In the genomic region with DNA sequence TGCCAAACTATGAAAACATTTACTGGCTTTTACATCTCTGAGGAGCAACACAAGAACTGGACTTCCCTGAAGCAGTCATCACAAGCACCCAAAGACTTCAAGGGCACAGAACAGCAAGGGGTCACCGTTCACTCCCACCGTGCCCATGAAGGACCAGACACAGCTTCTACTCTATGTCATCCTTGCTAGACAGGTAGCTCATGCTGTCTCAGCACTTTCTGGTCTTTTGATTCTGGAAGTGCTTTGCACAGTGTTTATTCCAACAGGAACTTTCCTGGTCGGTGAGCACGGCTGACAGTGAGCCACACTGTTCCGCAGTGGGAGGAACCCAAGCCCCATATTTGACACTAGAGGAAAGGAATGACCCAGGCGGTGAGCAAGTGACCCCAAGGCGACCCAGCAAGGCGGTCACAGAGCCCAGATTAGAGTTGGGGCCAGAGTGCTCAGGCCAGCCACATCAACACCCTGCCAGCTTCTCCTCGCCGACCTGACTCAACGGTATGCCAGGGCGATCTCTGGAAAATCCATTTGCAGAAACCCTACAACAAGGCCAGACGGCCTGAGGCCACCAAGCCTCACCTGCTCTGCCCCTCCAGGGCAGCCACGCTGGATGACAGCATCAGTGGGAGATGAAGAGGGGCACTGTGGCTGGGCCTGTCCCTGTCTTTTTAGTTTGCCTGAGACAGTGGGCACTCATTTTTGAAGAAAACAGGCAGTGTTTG, we compare ENCODE assay signal across 22 cellular contexts.
DNase-seq lines count a peak whose midpoint lies in the region; ATAC-seq, FAIRE-seq and TF ChIP-seq lines count a peak whose summit lies in the region.
"Had no signal": no experiment of that assay in that cellular context is flagged by ENCODE, and none has a peak within 500 bp of the region (broad histone marks: within the 10 kb centered on the region; RNA-seq: fewer than 3 reads in every experiment).

No MANE protein-coding gene starts in this region.

- H3K9ac ChIP-seq in HepG2 (ENCODE audit: insufficient read depth, low read depth, low read length) (no peak overlapping the region), H1 (replicated peaks in 1 of 4; ENCODE audit: extremely low read depth in 1 of 4, low read depth in 3 of 4, low read length in 3 of 4) (no peak overlapping the region)

- H3K4me3 ChIP-seq in HepG2 (replicated peaks in 1 of 3; ENCODE audit: insufficient read depth in 1 of 3, low read depth in 2 of 3, low read length in 3 of 3) (no peak overlapping the region), right lobe of liver (no peak overlapping the region), H1 (ENCODE audit: extremely low read depth in 1 of 4, insufficient read depth in 2 of 4, low read depth in 3 of 4, low read length in 4 of 4) (no peak overlapping the region), upper lobe of right lung (no peak overlapping the region), left lung (no peak overlapping the region)
- H3K4me3 ChIP-seq: GM23338 had no signal

- in situ Hi-C loops in HepG2 (cut with HindIII; ENCODE audit: extremely low pct_ligation_motif_present, low pct_unique_long_range_greater_than_20kb), result no loop called here

- ATAC-seq in HepG2 (no peak), right lobe of liver (no peak), upper lobe of right lung (no peak), left lung (no peak), HG03571 (IDR thresholded peaks at IDR 0.05; ENCODE audit: unreplicated experiment) (no peak)
- ATAC-seq: GM23338, HCT116 had no signal

- peak overlapping the region; percentile 6 for H4K91ac ChIP-seq in H1 (replicated peaks; ENCODE audit: insufficient read length, low read length)

- H3K23me2 ChIP-seq in H1 (ENCODE audit: low read depth, low read length), result no peaks in the 10 kb centered on the region

- no peak overlapping the region for H3K23ac ChIP-seq in H1 (ENCODE audit: insufficient read length)

- no peaks in the 10 kb centered on the region for H4K20me1 ChIP-seq in HepG2 (ENCODE audit: insufficient read depth, low read length)
- no peaks in the 10 kb centered on the region for H4K20me1 ChIP-seq in H1 (replicated peaks in 1 of 2; ENCODE audit: control insufficient read depth in 1 of 2, insufficient read depth in 2 of 2, low read length in 2 of 2)

- TF ChIP-seq EP300 in HepG2 (IDR thresholded peaks at IDR 0.05; ENCODE audit: low read depth in 2 of 2, low read length in 2 of 2) (no peak), HepG2 (CRISPR knock-in tag; IDR thresholded peaks at IDR 0.05; ENCODE audit: borderline replicate concordance) (no peak), H1 (IDR thresholded peaks at IDR 0.05; ENCODE audit: borderline replicate concordance in 1 of 2, low read depth in 2 of 2, low read length in 2 of 2) (no peak)

- H2BK120ac ChIP-seq in H1 (replicated peaks; ENCODE audit: low read depth, low read length), result no peak overlapping the region

- H3K14ac ChIP-seq in H1 (ENCODE audit: insufficient read length), result no peak overlapping the region

- POLR2A ChIA-PET in HepG2 (lab: Yijun Ruan, JAX) (no interaction called here), H1 (lab: Charles Lee; ENCODE audit: partially characterized antibody) (no interaction called here)

- H3K9me3 ChIP-seq in HepG2 (ENCODE audit: low read length) (no peaks in the 10 kb centered on the region), right lobe of liver (no peaks in the 10 kb centered on the region), H1 (ENCODE audit: insufficient read depth in 2 of 2, low read depth in 1 of 2, low read length in 1 of 2) (peaks cover 0 to 4% of the 10 kb centered on the region in 2 experiments; a peak in 2 of 4 replicates), upper lobe of right lung (no peaks in the 10 kb centered on the region), left lung (no peaks in the 10 kb centered on the region)
- H3K9me3 ChIP-seq: Caco-2 had no signal

- CTCF ChIA-PET in HepG2 (lab: Yijun Ruan, JAX; ENCODE audit: low intra/inter-chr PET ratio, low total read pairs) (no interaction called here), H1 (lab: Charles Lee; ENCODE audit: partially characterized antibody) (interaction anchor here (1.3 kb wide), 1 partner anchor 11 kb away, joined by 3 read pairs; no protein-coding TSS in a partner anchor)

- no peak for TF ChIP-seq CTCF in HepG2 (CRISPR knock-in tag; IDR thresholded peaks at IDR 0.05)
- TF ChIP-seq CTCF in right lobe of liver (IDR thresholded peaks at IDR 0.05), result no peak
- no peak for TF ChIP-seq CTCF in H1 (IDR thresholded peaks at IDR 0.05; ENCODE audit: control extremely low read depth in 1 of 3, insufficient read depth in 1 of 3, low read depth in 1 of 3, low read length in 3 of 3)
- no peak for TF ChIP-seq CTCF in neural crest cell (conservative IDR thresholded peaks at IDR 0.05)
- TF ChIP-seq CTCF in upper lobe of right lung (IDR thresholded peaks at IDR 0.05), result no peak
- TF ChIP-seq CTCF in left lung (IDR thresholded peaks at IDR 0.05), result no peak

- H3K27me3 ChIP-seq in HepG2 (ENCODE audit: control insufficient read depth in 1 of 2, insufficient read depth in 2 of 2, low read length in 2 of 2), result peaks cover 3 to 16% of the 10 kb centered on the region in 2 experiments; a peak in 4 of 5 replicates
- no peaks in the 10 kb centered on the region for H3K27me3 ChIP-seq in right lobe of liver
- no peaks in the 10 kb centered on the region for H3K27me3 ChIP-seq in H1 (replicated peaks in 1 of 4; ENCODE audit: control insufficient read depth in 3 of 4, extremely low read depth in 1 of 4, insufficient read depth in 3 of 4, low read length in 3 of 4)
- H3K27me3 ChIP-seq in upper lobe of right lung, result no peaks in the 10 kb centered on the region
- H3K27me3 ChIP-seq in left lung, result peaks cover 0 to 12% of the 10 kb centered on the region in 2 donors

- H2BK12ac ChIP-seq in H1 (ENCODE audit: low read depth, low read length), result no peak overlapping the region

- no peaks in the 10 kb centered on the region for H3K36me3 Mint-ChIP-seq in neural crest cell (ENCODE audit: low read depth)

- H2AK5ac ChIP-seq in H1 (ENCODE audit: low read depth, low read length), result no peak overlapping the region

- intact Hi-C loops in HepG2 (cut with micrococcal nuclease; ENCODE audit: unreplicated experiment), result no loop called here
- intact Hi-C loops in right lobe of liver (cut with DNase I), result no loop called here
- intact Hi-C loops in upper lobe of right lung (cut with DNase I), result no loop called here
- intact Hi-C loops in left lung (cut with DNase I), result no loop called here

- H4K5ac ChIP-seq in H1 (ENCODE audit: insufficient read length, low read depth, low read length), result no peak overlapping the region

- H3K36me3 ChIP-seq in HepG2 (replicated peaks in 1 of 2; ENCODE audit: control insufficient read depth in 1 of 2, insufficient read depth in 2 of 2, low read length in 2 of 2), result no peaks in the 10 kb centered on the region
- no peaks in the 10 kb centered on the region for H3K36me3 ChIP-seq in right lobe of liver
- H3K36me3 ChIP-seq in H1 (ENCODE audit: control insufficient read depth in 2 of 4, insufficient read depth in 4 of 4, low read length in 3 of 4), result no peaks in the 10 kb centered on the region
- no peaks in the 10 kb centered on the region for H3K36me3 ChIP-seq in upper lobe of right lung
- no peaks in the 10 kb centered on the region for H3K36me3 ChIP-seq in left lung

- H2BK15ac ChIP-seq in H1 (ENCODE audit: low read length), result peak overlapping the region; percentile 16; the same call in 1 of the 2 replicates

- H3K4ac ChIP-seq in H1 (replicated peaks; ENCODE audit: insufficient read length, low read depth, low read length), result no peak overlapping the region

- 9% methylated on average over 9 of the region's 14 CpGs for WGBS in HepG2 (ENCODE audit: low lambda C conversion rate)
- WGBS in right lobe of liver (ENCODE audit: insufficient coverage, low coverage, low lambda C conversion rate, missing lambda C conversion rate), result 60% methylated on average over 9 of the region's 14 CpGs
- WGBS in H1 (ENCODE audit: extremely low coverage in 1 of 2, insufficient coverage in 1 of 2, insufficient read length in 1 of 2, insufficient replicate concordance in 2 of 2, low coverage in 1 of 2, low lambda C conversion rate in 2 of 2, missing lambda C conversion rate in 1 of 2), 2 experiments, result 84% methylated on average over 14 of the region's 14 CpGs; no CpG with 5 or more reads in 1 of the 2 experiments

- TF ChIP-seq RAD21 in HepG2 (CRISPR knock-in tag; IDR thresholded peaks at IDR 0.05), result no peak
- no peak for TF ChIP-seq RAD21 in H1 (IDR thresholded peaks at IDR 0.05 in 1 of 2, conservative IDR thresholded peaks at IDR 0.05 in 1 of 2; ENCODE audit: low read depth in 2 of 2, low read length in 2 of 2)

- H3K27ac ChIP-seq in HepG2 (ENCODE audit: extremely low read length, insufficient read depth, low read length) (no peak overlapping the region), right lobe of liver (no peak overlapping the region), H1 (ENCODE audit: low read depth, low read length) (no peak overlapping the region), upper lobe of right lung (no peak overlapping the region), left lung (no peak overlapping the region)
- H3K27ac ChIP-seq: C4-2B had no signal

- H2BK20ac ChIP-seq in H1 (ENCODE audit: low read length), result no peak overlapping the region; the same call in 1 of the 2 replicates

- no peak overlapping the region for H3K4me2 ChIP-seq in HepG2 (ENCODE audit: low read depth, low read length)
- H3K4me2 ChIP-seq in H1 (ENCODE audit: insufficient read depth in 1 of 2, low read depth in 2 of 2, low read length in 2 of 2), result no peak overlapping the region
- H3K4me2 ChIP-seq: GM23338 had no signal

- peak overlapping the region; percentile 57 for H3K27ac Mint-ChIP-seq in neural crest cell (ENCODE audit: unreplicated experiment)
- H3K27ac Mint-ChIP-seq: CD4-positive, alpha-beta T cell; GM23338; HFFc6 had no signal

- H3K9me3 Mint-ChIP-seq in neural crest cell, result peaks cover 5% of the 10 kb centered on the region

- FAIRE-seq in HepG2 (lab: Jason Lieb, UNC) (no peak), H1 (lab: Jason Lieb, UNC) (no peak)
- FAIRE-seq: A204.1, D721Med, GM12892, GM18507 had no signal

- no peak overlapping the region for H2BK5ac ChIP-seq in H1 (ENCODE audit: low read depth, low read length)

- H3K4me1 Mint-ChIP-seq in neural crest cell, result no peaks in the 10 kb centered on the region

- no peak for TF ChIP-seq POLR2A in HepG2 (IDR thresholded peaks at IDR 0.05; ENCODE audit: insufficient read depth in 1 of 2, low read depth in 2 of 2, low read length in 2 of 2)
- no peak for TF ChIP-seq POLR2A in right lobe of liver (IDR thresholded peaks at IDR 0.05)
- TF ChIP-seq POLR2A in H1 (IDR thresholded peaks at IDR 0.05; ENCODE audit: control extremely low read depth in 1 of 2, low read depth in 2 of 2, low read length in 2 of 2), result no peak

- no peak overlapping the region for H3K4me3 Mint-ChIP-seq in neural crest cell
- H3K4me3 Mint-ChIP-seq: CD4-positive, alpha-beta T cell; GM23338; HFFc6 had no signal

- H3K4me1 ChIP-seq in HepG2 (ENCODE audit: insufficient read depth, low read length) (no peaks in the 10 kb centered on the region), right lobe of liver (no peaks in the 10 kb centered on the region), H1 (replicated peaks in 1 of 4; ENCODE audit: control insufficient read depth in 3 of 4, insufficient read depth in 4 of 4, low read length in 3 of 4) (peaks cover 0 to 4% (median 0%) of the 10 kb centered on the region in 4 experiments; a peak in 1 of 7 replicates), upper lobe of right lung (no peaks in the 10 kb centered on the region), left lung (no peaks in the 10 kb centered on the region)
- H3K4me1 ChIP-seq: Caco-2 had no signal

- H3K18ac ChIP-seq in H1 (ENCODE audit: extremely low read depth, low read length), result no peak overlapping the region

- no peaks in the 10 kb centered on the region for H3K79me1 ChIP-seq in H1 (ENCODE audit: low read depth, low read length)

- H4K8ac ChIP-seq in H1 (ENCODE audit: extremely low read depth, insufficient read depth, low read length), result no peak overlapping the region

- DNase-seq in HepG2 (ENCODE audit: low spot score), result no peak
- no peak for DNase-seq in right lobe of liver
- no peak for DNase-seq in H1 (ENCODE audit: low read depth in 1 of 2, low spot score in 2 of 2)
- DNase-seq in neural crest cell (ENCODE audit: low read depth, low spot score), result no peak
- DNase-seq in upper lobe of right lung, result peak; percentile 38
- no peak for DNase-seq in SW 1271 (lab: John Stamatoyannopoulos, UW)
- DNase-seq in left lung, result no peak
- DNase-seq: AML-193, Caco-2, DMS79, GDM1, H7, HFFc6 had no signal

- BruUV-seq in HepG2 (replicated peaks; lab: Mats Ljungman, UMichigan), result no TSS peak

- H3K79me2 ChIP-seq in HepG2 (ENCODE audit: insufficient read depth, low read length) (no peaks in the 10 kb centered on the region), H1 (ENCODE audit: control insufficient read depth in 1 of 2, insufficient read depth in 2 of 2, low read length in 2 of 2) (no peaks in the 10 kb centered on the region)

- H3K27me3 Mint-ChIP-seq in neural crest cell (ENCODE audit: low read depth), result peaks cover 15% of the 10 kb centered on the region
- H3K27me3 Mint-ChIP-seq: CD4-positive, alpha-beta T cell had no signal

- H3K56ac ChIP-seq in H1 (replicated peaks; ENCODE audit: insufficient read length, low read depth, low read length), result no peak overlapping the region

- no peak overlapping the region for H2AFZ ChIP-seq in HepG2 (ENCODE audit: low read length)
- no peak overlapping the region for H2AFZ ChIP-seq in H1 (ENCODE audit: low read length)
- H2AFZ ChIP-seq: GM23338 had no signal
